ENCODE assay signal across 25 cellular contexts in genomic region chr6:149359439-149359838, GRCh38. TPM values are rescaled to one million over a fixed set of nuclear protein-coding genes. Genes with fewer than 3 reads are reported as not detected.
DNase-seq lines count a peak whose midpoint lies in the region; ATAC-seq and TF ChIP-seq lines count a peak whose summit lies in the region.
"Had no signal": no experiment of that assay in that cellular context is flagged by ENCODE, and none has a peak within 500 bp of the region (broad histone marks: within the 10 kb centered on the region; RNA-seq: fewer than 3 reads in every experiment).

No MANE protein-coding gene starts in this region.

- no peaks in the 10 kb centered on the region for H3K27me3 Mint-ChIP-seq in activated CD8-positive, alpha-beta memory T cell treated with anti-CD3 and anti-CD28 coated beads, Interleukin-2, amount 10 ng/mL, durations not matched to agents 7 days and 5 days
- no peaks in the 10 kb centered on the region for H3K27me3 Mint-ChIP-seq in GM23338 (ENCODE audit: insufficient read depth, low read depth, poor library complexity)
- H3K27me3 Mint-ChIP-seq: natural killer cell treated with Interleukin-12 subunit alpha and Interleukin-12 subunit beta and Interleukin-15 and Interleukin-18, amount 100 ng/mL, for 72 hours had no signal

- no peak overlapping the region for H2AFZ ChIP-seq in GM23338

- H3F3A ChIP-seq in GM23338 (replicated peaks; ENCODE audit: low read depth) = no peaks in the 10 kb centered on the region

- H3K9me2 ChIP-seq in GM23338 (ENCODE audit: insufficient read depth) = no peaks in the 10 kb centered on the region

- peaks cover 80% of the 10 kb centered on the region for H3K4me1 Mint-ChIP-seq in activated CD8-positive, alpha-beta memory T cell treated with anti-CD3 and anti-CD28 coated beads, Interleukin-2, amount 10 ng/mL, durations not matched to agents 7 days and 5 days
- peaks cover 28% of the 10 kb centered on the region for H3K4me1 Mint-ChIP-seq in GM23338

- H3K4me2 ChIP-seq in GM23338 = no peak overlapping the region

- peaks cover 30% of the 10 kb centered on the region; the same call in 1 of the 2 replicates for H4K20me1 ChIP-seq in GM23338 (replicated peaks; ENCODE audit: insufficient read depth)

- 0 out of 2 replicates have a peak overlapping the region, but pooled peaks have one; percentile 6 for H3K27ac ChIP-seq in GM23338 (ENCODE audit: low read depth)
- peak overlapping the region; percentile 71 for H3K27ac ChIP-seq in neutrophil
- H3K27ac ChIP-seq: colonic mucosa, SJSA1 had no signal

- CTCF ChIA-PET in activated CD8-positive, alpha-beta memory T cell treated with anti-CD3 and anti-CD28 coated beads, Interleukin-2, amount 10 ng/mL, durations not matched to agents 7 days and 5 days (lab: Charles Lee) = interaction anchor here (1.3 kb wide), 1 partner anchor 73 kb away, joined by 5 read pairs; no protein-coding TSS in a partner anchor

- peaks cover 60% of the 10 kb centered on the region for H3K36me3 Mint-ChIP-seq in activated CD8-positive, alpha-beta memory T cell treated with anti-CD3 and anti-CD28 coated beads, Interleukin-2, amount 10 ng/mL, durations not matched to agents 7 days and 5 days
- peaks cover 8% of the 10 kb centered on the region for H3K36me3 Mint-ChIP-seq in GM23338 (ENCODE audit: low read depth)
- H3K36me3 Mint-ChIP-seq in activated naive CD4-positive, alpha-beta T cell treated with anti-CD3 and anti-CD28 coated beads, Interleukin-2, amount 50 U/mL, for 72 hours = peaks cover 26 to 45% of the 10 kb centered on the region in 2 donors

- peaks cover 17% of the 10 kb centered on the region; the same call in 1 of the 2 replicates for H3K4me1 ChIP-seq in GM23338 (ENCODE audit: insufficient read depth)
- peaks cover 27 to 32% of the 10 kb centered on the region in 2 experiments for H3K4me1 ChIP-seq in neutrophil (ENCODE audit: control insufficient read depth in 1 of 2, insufficient read depth in 1 of 2, low read depth in 1 of 2, low read length in 1 of 2)
- H3K4me1 ChIP-seq: colonic mucosa had no signal

- peak overlapping the region; percentile 48 for H3K27ac Mint-ChIP-seq in activated CD8-positive, alpha-beta memory T cell treated with anti-CD3 and anti-CD28 coated beads, Interleukin-2, amount 10 ng/mL, durations not matched to agents 7 days and 5 days
- no peak overlapping the region for H3K27ac Mint-ChIP-seq in GM23338
- H3K27ac Mint-ChIP-seq in activated naive CD4-positive, alpha-beta T cell treated with anti-CD3 and anti-CD28 coated beads, Interleukin-2, amount 50 U/mL, for 72 hours = peak overlapping the region; percentile 79 to 82

- H3K27me3 ChIP-seq in GM23338 (ENCODE audit: insufficient read depth) (no peaks in the 10 kb centered on the region), neutrophil (no peaks in the 10 kb centered on the region)
- H3K27me3 ChIP-seq: colonic mucosa, SJSA1 had no signal

- no peak for ATAC-seq in activated CD8-positive, alpha-beta memory T cell treated with anti-CD3 and anti-CD28 coated beads, Interleukin-2, amount 10 ng/mL, durations not matched to agents 7 days and 5 days
- ATAC-seq in GM23338 (no peak), HG03095 (IDR thresholded peaks at IDR 0.05; ENCODE audit: unreplicated experiment) (no peak), HG03457 (IDR thresholded peaks at IDR 0.05; ENCODE audit: unreplicated experiment) (no peak)
- ATAC-seq in activated naive CD4-positive, alpha-beta T cell treated with anti-CD3 and anti-CD28 coated beads, Interleukin-2, amount 50 U/mL, for 72 hours = no peak
- ATAC-seq: natural killer cell treated with Interleukin-12 subunit alpha and Interleukin-12 subunit beta and Interleukin-15 and Interleukin-18, amount 100 ng/mL, for 72 hours had no signal

- H3K4me3 ChIP-seq in GM23338 = no peak overlapping the region
- no peak overlapping the region for H3K4me3 ChIP-seq in neutrophil (ENCODE audit: low read depth in 1 of 2, low read length in 1 of 2)
- H3K4me3 ChIP-seq: colonic mucosa, SJSA1 had no signal

- peaks cover 100% of the 10 kb centered on the region for H3K79me2 ChIP-seq in GM23338 (replicated peaks; ENCODE audit: insufficient read depth)

- H3K36me3 ChIP-seq in GM23338 (ENCODE audit: insufficient read depth) (no peaks in the 10 kb centered on the region), neutrophil (no peaks in the 10 kb centered on the region)
- H3K36me3 ChIP-seq: colonic mucosa had no signal

- H3K9me3 ChIP-seq in neutrophil = no peaks in the 10 kb centered on the region
- H3K9me3 ChIP-seq: colonic mucosa, SJSA1 had no signal

- TF ChIP-seq CTCF in GM23338 (conservative IDR thresholded peaks at IDR 0.05; ENCODE audit: low read depth in 2 of 2) (no peak), neutrophil (IDR thresholded peaks at IDR 0.05) (no peak)

- DNase-seq in activated CD8-positive, alpha-beta memory T cell treated with anti-CD3 and anti-CD28 coated beads, Interleukin-2, amount 10 ng/mL, durations not matched to agents 7 days and 5 days = no peak
- no peak for DNase-seq in activated CD8-positive, alpha-beta memory T cell treated with anti-CD3 and anti-CD28 coated beads for 24 hours
- DNase-seq in GM23338 (ENCODE audit: low spot score) = no peak
- no peak for DNase-seq in activated naive CD4-positive, alpha-beta T cell treated with anti-CD3 and anti-CD28 coated beads, Interleukin-2, amount 50 U/mL, for 72 hours (ENCODE audit: low spot score in 2 of 2)
- no peak for DNase-seq in DMS114 treated with DMSO at 0.1 percent for 48 hours (lab: John Stamatoyannopoulos, UW; ENCODE audit: unreplicated experiment)
- DNase-seq: activated CD4-positive, alpha-beta T cell treated with anti-CD3 and anti-CD28 coated beads for 48 hours; activated CD8-positive, alpha-beta memory T cell treated with anti-CD3 and anti-CD28 coated beads, Interleukin-2, amount 50 U/mL, for 48 hours; activated gamma-delta T cell; anterior cingulate cortex; colonic mucosa; effector memory CD4-positive, alpha-beta T cell; glutamatergic neuron; H7; KBM-7; NCI-H2029 treated with DMSO at 0.1 percent for 48 hours; NCI-H226; RPMI8226; stimulated activated naive CD4-positive, alpha-beta T cell treated with Interleukin-2 at 50 U/mL for 16 hours had no signal

- H3K4me3 Mint-ChIP-seq in activated CD8-positive, alpha-beta memory T cell treated with anti-CD3 and anti-CD28 coated beads, Interleukin-2, amount 10 ng/mL, durations not matched to agents 7 days and 5 days = no peak overlapping the region
- no peak overlapping the region for H3K4me3 Mint-ChIP-seq in GM23338
- H3K4me3 Mint-ChIP-seq: natural killer cell treated with Interleukin-12 subunit alpha and Interleukin-12 subunit beta and Interleukin-15 and Interleukin-18, amount 100 ng/mL, for 72 hours had no signal

- H3K9me3 Mint-ChIP-seq in activated CD8-positive, alpha-beta memory T cell treated with anti-CD3 and anti-CD28 coated beads, Interleukin-2, amount 10 ng/mL, durations not matched to agents 7 days and 5 days (ENCODE audit: low read depth) = no peaks in the 10 kb centered on the region
- no peaks in the 10 kb centered on the region for H3K9me3 Mint-ChIP-seq in GM23338
- peaks cover 7 to 9% of the 10 kb centered on the region in 2 donors for H3K9me3 Mint-ChIP-seq in activated naive CD4-positive, alpha-beta T cell treated with anti-CD3 and anti-CD28 coated beads, Interleukin-2, amount 50 U/mL, for 72 hours
- H3K9me3 Mint-ChIP-seq: natural killer cell treated with Interleukin-12 subunit alpha and Interleukin-12 subunit beta and Interleukin-15 and Interleukin-18, amount 100 ng/mL, for 72 hours had no signal

RNA-seq across cellular contexts. Expression of gene SUMO4, which starts 40.6 kb away (rescaled TPM):
- 10 to 100 TPM in 1 of 2 experiments, 1 to 10 TPM in 1; 7.4 to 10.6 TPM for total RNA-seq in activated CD8-positive, alpha-beta memory T cell treated with anti-CD3 and anti-CD28 coated beads, Interleukin-2, amount 10 ng/mL, durations not matched to agents 7 days and 5 days
- total RNA-seq in GM23338 (2014; rRNA removed; shearing (Covaris generic)) = 0.74 and 1.9 TPM in 2 replicates
- polyA plus RNA-seq in GM23338 (2016; fragmentation: Nextera tagmentation; extraction: Ambion mirVana) = 1.2 and 2.1 TPM in 2 replicates
- total RNA-seq in activated naive CD4-positive, alpha-beta T cell treated with anti-CD3 and anti-CD28 coated beads, Interleukin-2, amount 50 U/mL, for 72 hours = 10 to 100 TPM in 1 of 2 donors, 1 to 10 TPM in 1; 10.0 to 11.2 TPM
- total RNA-seq: epithelial cell of proximal tubule, kidney epithelial cell had no signal

RNA-seq across cellular contexts. Expression of gene TAB2, which starts 41.9 kb away (rescaled TPM):
- 100 to 1,000 TPM; 120 to 138 TPM for total RNA-seq in activated CD8-positive, alpha-beta memory T cell treated with anti-CD3 and anti-CD28 coated beads, Interleukin-2, amount 10 ng/mL, durations not matched to agents 7 days and 5 days
- total RNA-seq in GM23338 (2014; rRNA removed; shearing (Covaris generic)) = 59.2 and 65.5 TPM in 2 replicates
- 19.8 and 21.7 TPM in 2 replicates for polyA plus RNA-seq in GM23338 (2016; fragmentation: Nextera tagmentation; extraction: Ambion mirVana)
- 10 to 100 TPM; 88.0 to 98.2 TPM for total RNA-seq in activated naive CD4-positive, alpha-beta T cell treated with anti-CD3 and anti-CD28 coated beads, Interleukin-2, amount 50 U/mL, for 72 hours
